In the genomic region with DNA sequence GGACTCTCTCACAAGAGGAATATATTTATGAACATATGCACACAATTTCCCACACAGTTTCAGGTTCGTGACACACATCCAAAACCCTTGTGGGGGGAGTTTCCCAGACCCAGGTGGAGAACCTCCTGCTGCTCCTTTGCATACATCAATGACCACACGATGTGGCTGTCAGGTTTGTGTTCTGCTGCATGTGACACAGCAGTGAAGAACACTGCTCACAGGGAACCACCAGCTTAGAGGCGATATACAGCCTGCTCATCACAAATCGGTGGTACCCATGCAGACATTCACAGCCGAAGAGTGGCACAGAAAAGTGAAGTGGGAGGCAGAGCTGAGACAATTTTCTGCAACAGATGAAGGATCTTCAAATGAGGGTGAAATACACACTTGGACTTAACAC, we compare ENCODE assay signal across 10 cellular contexts.
DNase-seq lines count a peak whose midpoint lies in the region; ATAC-seq lines count a peak whose summit lies in the region.
"Had no signal": no experiment of that assay in that cellular context is flagged by ENCODE, and none has a peak within 500 bp of the region (broad histone marks: within the 10 kb centered on the region; RNA-seq: fewer than 3 reads in every experiment).

No MANE protein-coding gene starts in this region.

- no peaks in the 10 kb centered on the region for H3K27me3 ChIP-seq in rectal smooth muscle tissue (ENCODE audit: control insufficient read depth, insufficient read depth, low read length)
- H3K27me3 ChIP-seq: breast epithelium had no signal

- ATAC-seq in GM18909 (IDR thresholded peaks at IDR 0.05; ENCODE audit: poor library complexity, unreplicated experiment) (peak; percentile 85), GM21619 (IDR thresholded peaks at IDR 0.05; ENCODE audit: unreplicated experiment) (peak; percentile 90), HG03521 (IDR thresholded peaks at IDR 0.05; ENCODE audit: unreplicated experiment) (peak; percentile 82)
- ATAC-seq: Right ventricle myocardium inferior had no signal

- H3K27ac ChIP-seq in rectal smooth muscle tissue (ENCODE audit: low read depth, low read length) (peak overlapping the region; percentile 21), substantia nigra (ENCODE audit: low read depth, low read length, poor library complexity, severe bottlenecking) (no peak overlapping the region)

- peaks cover 33% of the 10 kb centered on the region for H3K4me1 ChIP-seq in rectal smooth muscle tissue (ENCODE audit: control insufficient read depth, insufficient read depth, low read length)
- H3K4me1 ChIP-seq: breast epithelium had no signal

- no peak for DNase-seq in COLO829 (ENCODE audit: low spot score)
- no peak for DNase-seq in substantia nigra (lab: John Stamatoyannopoulos, UW)
- DNase-seq in H4 (ENCODE audit: low spot score), result no peak
- no peak for DNase-seq in Kasumi-1 (lab: John Stamatoyannopoulos, UW)

- H3K4me3 ChIP-seq in rectal smooth muscle tissue (ENCODE audit: low read length), result no peak overlapping the region
- H3K4me3 ChIP-seq: breast epithelium had no signal

- H3K36me3 ChIP-seq in rectal smooth muscle tissue (ENCODE audit: control insufficient read depth, insufficient read depth, low read length), result no peaks in the 10 kb centered on the region
- H3K36me3 ChIP-seq: breast epithelium had no signal

- H3K9ac ChIP-seq in rectal smooth muscle tissue (ENCODE audit: low read length), result no peak overlapping the region
